In genomic region chr1:149849246-149849946, GRCh38 we compare ENCODE assay signal across 9 cellular contexts. TPM values are rescaled to one million over a fixed set of nuclear protein-coding genes. Genes with fewer than 3 reads are reported as not detected.
DNase-seq lines count a peak whose midpoint lies in the region; ATAC-seq and TF ChIP-seq lines count a peak whose summit lies in the region.
"Had no signal": no experiment of that assay in that cellular context is flagged by ENCODE, and none has a peak within 500 bp of the region (broad histone marks: within the 10 kb centered on the region; RNA-seq: fewer than 3 reads in every experiment).

No MANE protein-coding gene starts in this region.

- DNase-seq in GM12864 (ENCODE audit: low read depth): no peak
- peak; percentile 47 for DNase-seq in RPMI8226
- no peak for DNase-seq in esophagus squamous epithelium (lab: John Stamatoyannopoulos, UW)
- peak; percentile 31 for DNase-seq in renal cortical epithelial cell (ENCODE audit: low read depth)
- DNase-seq in NCI-H2196 (lab: John Stamatoyannopoulos, UW; ENCODE audit: unreplicated experiment): no peak
- no peak for DNase-seq in NOMO-1 treated with dmso at 0.1 percent for 144 hours (lab: John Stamatoyannopoulos, UW; ENCODE audit: unreplicated experiment)
- DNase-seq in cortex of kidney (lab: John Stamatoyannopoulos, UW): no peak
- DNase-seq: NCI-H1930 had no signal

- WGBS in esophagus squamous epithelium, 2 donors: 22 to 31% methylated on average over 9 of the region's 9 CpGs

- no peak for TF ChIP-seq POLR2A in esophagus squamous epithelium (IDR thresholded peaks at IDR 0.05)

- H3K27ac ChIP-seq in esophagus squamous epithelium: peak overlapping the region; percentile 87 to 90 (median 88)

- H3K4me3 ChIP-seq in GM12864 (ENCODE audit: low read depth, low read length) (peak overlapping the region; percentile 90), esophagus squamous epithelium (peak overlapping the region; percentile 31 to 68 (median 50))

- TF ChIP-seq CTCF in GM12864 (IDR thresholded peaks at IDR 0.05; ENCODE audit: low read depth, low read length, missing control alignments) (no peak), esophagus squamous epithelium (IDR thresholded peaks at IDR 0.05) (no peak)

- H3K36me3 ChIP-seq in esophagus squamous epithelium: peaks cover 0 to 5% (median 0%) of the 10 kb centered on the region in 3 donors

- H3K4me1 ChIP-seq in esophagus squamous epithelium: peaks cover 8 to 50% (median 38%) of the 10 kb centered on the region in 3 donors

- H3K27me3 ChIP-seq in esophagus squamous epithelium: no peaks in the 10 kb centered on the region

- H3K9me3 ChIP-seq in esophagus squamous epithelium: no peaks in the 10 kb centered on the region

- ATAC-seq in GM21619 (IDR thresholded peaks at IDR 0.05; ENCODE audit: unreplicated experiment): no peak

- intact Hi-C loops in esophagus squamous epithelium (cut with DNase I): no loop called here

RNA-seq across cellular contexts. Expression of gene BOLA1, which starts 50.0 kb away (rescaled TPM):
- total RNA-seq in esophagus squamous epithelium (10 to 100 TPM; 11.0 to 31.7 (median 23.4) TPM), renal cortical epithelial cell (9.7 and 11.0 TPM in 2 replicates)

Comparison
In these comparisons a context has a peak if more than half of its experiments do, and no peak if none do; other contexts are left out.
1. DNase-seq: peak in RPMI8226 (single experiment) and renal cortical epithelial cell (single experiment); none in GM12864 (single experiment), esophagus squamous epithelium (single experiment), NCI-H2196 (single experiment), NOMO-1 treated with dmso at 0.1 percent for 144 hours (single experiment) and cortex of kidney (single experiment).